ENCODE assay signal across 1 cellular context in genomic region chr1:3003039-3003940, GRCh38.
TF ChIP-seq lines count a peak whose summit lies in the region.

No MANE protein-coding gene starts in this region.

TF ChIP-seq in GM23338, 12 proteins besides CTCF, POLR2A, EP300 and RAD21 (continued from another document):
- TF ChIP-seq POLR2AphosphoS5 (IDR thresholded peaks at IDR 0.05; ENCODE audit: low read depth) (no peak), REST (IDR thresholded peaks at IDR 0.05; ENCODE audit: unreplicated experiment) (no peak), NANOG (IDR thresholded peaks at IDR 0.05; ENCODE audit: borderline replicate concordance) (no peak)
